Comparison of ENCODE assay signal across 24 cellular contexts in genomic region chr20:56983813-56984212, GRCh38.
DNase-seq lines count a peak whose midpoint lies in the region; ATAC-seq, FAIRE-seq and TF ChIP-seq lines count a peak whose summit lies in the region.
"Had no signal": no experiment of that assay in that cellular context is flagged by ENCODE, and none has a peak within 500 bp of the region (broad histone marks: within the 10 kb centered on the region; RNA-seq: fewer than 3 reads in every experiment).

No MANE protein-coding gene starts in this region.

- no peak overlapping the region for H3K14ac ChIP-seq in H9 (ENCODE audit: insufficient read depth, low read length)
- H3K14ac ChIP-seq in H1 (ENCODE audit: insufficient read length) = no peak overlapping the region

- no peak overlapping the region for H2BK120ac ChIP-seq in H9 (ENCODE audit: low read depth, low read length, poor library complexity, severe bottlenecking)
- H2BK120ac ChIP-seq in H1 (replicated peaks; ENCODE audit: low read depth, low read length) = no peak overlapping the region

- DNase-seq in H9 (no peak), OCI-LY7 (ENCODE audit: low spot score) (no peak), H1 (ENCODE audit: low read depth in 1 of 2, low spot score in 2 of 2) (no peak), urothelium cell line (ENCODE audit: low spot score) (no peak), hypothalamus (lab: John Stamatoyannopoulos, UW) (no peak), left ventricle myocardium inferior (no peak)
- DNase-seq in naive thymus-derived CD4-positive, alpha-beta T cell = no peak
- DNase-seq: BE2C; C1 segment of cervical spinal cord; CD4-positive, CD25-positive, alpha-beta regulatory T cell; CD8-positive, alpha-beta memory T cell; COR-L47; DMS 273 treated with DMSO at 0.1 percent for 48 hours; DMS53; DND-41; EL; GM23248; HFFc6; IMR-90 had no signal

- no peak overlapping the region for H4K5ac ChIP-seq in H9 (ENCODE audit: insufficient read length, low read depth, low read length)
- no peak overlapping the region for H4K5ac ChIP-seq in H1 (ENCODE audit: insufficient read length, low read depth, low read length)

- no peak overlapping the region for H2BK12ac ChIP-seq in H9 (ENCODE audit: insufficient read length, low read depth, low read length)
- no peak overlapping the region for H2BK12ac ChIP-seq in H1 (ENCODE audit: low read depth, low read length)

- no peak for TF ChIP-seq EP300 in H1 (IDR thresholded peaks at IDR 0.05; ENCODE audit: borderline replicate concordance in 1 of 2, low read depth in 2 of 2, low read length in 2 of 2)

- TF ChIP-seq RAD21 in H1 (IDR thresholded peaks at IDR 0.05 in 1 of 2, conservative IDR thresholded peaks at IDR 0.05 in 1 of 2; ENCODE audit: low read depth in 2 of 2, low read length in 2 of 2) = peak; percentile 53 to 65

- H2BK20ac ChIP-seq in H9 (ENCODE audit: low read depth, low read length, poor library complexity, severe bottlenecking) = no peak overlapping the region
- no peak overlapping the region for H2BK20ac ChIP-seq in H1 (ENCODE audit: low read length)

- H3K79me2 ChIP-seq in H9 (ENCODE audit: insufficient read depth, low read length) (no peaks in the 10 kb centered on the region), OCI-LY7 (ENCODE audit: insufficient read depth, low read depth, low read length) (no peaks in the 10 kb centered on the region), H1 (ENCODE audit: control insufficient read depth in 1 of 2, insufficient read depth in 2 of 2, low read length in 2 of 2) (no peaks in the 10 kb centered on the region)

- H3K27me3 Mint-ChIP-seq in H9 (ENCODE audit: low read depth) = peaks cover 22% of the 10 kb centered on the region
- H3K27me3 Mint-ChIP-seq in naive thymus-derived CD4-positive, alpha-beta T cell = peaks cover 0 to 18% (median 17%) of the 10 kb centered on the region in 5 donors

- no peak overlapping the region for H3K27ac Mint-ChIP-seq in H9
- H3K27ac Mint-ChIP-seq in naive thymus-derived CD4-positive, alpha-beta T cell = no peak overlapping the region
- H3K27ac Mint-ChIP-seq: CD4-positive, CD25-positive, alpha-beta regulatory T cell; CD8-positive, alpha-beta memory T cell; HFFc6 had no signal

- FAIRE-seq in H1 (lab: Jason Lieb, UNC) (no peak), urothelium cell line (lab: Jason Lieb, UNC) (peak; percentile 82)
- FAIRE-seq: GM12891, GM19239, H54, K562 had no signal

- H3K9me2 ChIP-seq in OCI-LY7 (ENCODE audit: insufficient read depth, low read length) = no peaks in the 10 kb centered on the region

- H3K23me2 ChIP-seq in H9 (ENCODE audit: insufficient read length, low read depth, low read length, poor library complexity, severe bottlenecking) (no peaks in the 10 kb centered on the region), H1 (ENCODE audit: low read depth, low read length) (no peaks in the 10 kb centered on the region)

- H3K36me3 ChIP-seq in OCI-LY7 (ENCODE audit: insufficient read depth, low read length) = no peaks in the 10 kb centered on the region
- no peaks in the 10 kb centered on the region for H3K36me3 ChIP-seq in H1 (ENCODE audit: control insufficient read depth in 2 of 4, insufficient read depth in 4 of 4, low read length in 3 of 4)
- H3K36me3 ChIP-seq in left ventricle myocardium inferior = no peaks in the 10 kb centered on the region
- H3K36me3 ChIP-seq in naive thymus-derived CD4-positive, alpha-beta T cell (ENCODE audit: control insufficient read depth in 2 of 3, insufficient read depth in 3 of 3, low read length in 3 of 3) = no peaks in the 10 kb centered on the region
- H3K36me3 ChIP-seq: BE2C had no signal

- no peak overlapping the region for H2BK15ac ChIP-seq in H9 (ENCODE audit: low read depth, low read length)
- H2BK15ac ChIP-seq in H1 (ENCODE audit: low read length) = no peak overlapping the region

- H3K4ac ChIP-seq in H9 (ENCODE audit: low read depth, low read length) (no peak overlapping the region), H1 (replicated peaks; ENCODE audit: insufficient read length, low read depth, low read length) (no peak overlapping the region)

- no peak overlapping the region for H3T11ph ChIP-seq in H9 (ENCODE audit: low read length)

- no peak for TF ChIP-seq POLR2A in H1 (IDR thresholded peaks at IDR 0.05; ENCODE audit: control extremely low read depth in 1 of 2, low read depth in 2 of 2, low read length in 2 of 2)

- no peak for ATAC-seq in naive thymus-derived CD4-positive, alpha-beta T cell
- ATAC-seq: HCT116, K562 had no signal

- H4K20me1 ChIP-seq in H9 (ENCODE audit: control insufficient read depth, insufficient read depth, insufficient read length) (no peaks in the 10 kb centered on the region), OCI-LY7 (ENCODE audit: insufficient read depth, low read length) (no peaks in the 10 kb centered on the region), H1 (replicated peaks in 1 of 2; ENCODE audit: control insufficient read depth in 1 of 2, insufficient read depth in 2 of 2, low read length in 2 of 2) (no peaks in the 10 kb centered on the region)

- H3K56ac ChIP-seq in H9 (ENCODE audit: insufficient read length, low read depth, low read length) = no peak overlapping the region
- H3K56ac ChIP-seq in H1 (replicated peaks; ENCODE audit: insufficient read length, low read depth, low read length) = no peak overlapping the region

- peaks cover 4 to 7% of the 10 kb centered on the region in 2 experiments for H3K4me1 Mint-ChIP-seq in H9
- peaks cover 0 to 4% (median 0%) of the 10 kb centered on the region in 7 donors for H3K4me1 Mint-ChIP-seq in naive thymus-derived CD4-positive, alpha-beta T cell
- H3K4me1 Mint-ChIP-seq: CD4-positive, CD25-positive, alpha-beta regulatory T cell; CD8-positive, alpha-beta memory T cell had no signal

- H3K4me2 ChIP-seq in H9 (ENCODE audit: insufficient read depth, insufficient read length, low read length) (no peak overlapping the region), OCI-LY7 (ENCODE audit: low read length) (no peak overlapping the region), H1 (ENCODE audit: insufficient read depth in 1 of 2, low read depth in 2 of 2, low read length in 2 of 2) (no peak overlapping the region)

- H2AFZ ChIP-seq in H9 (ENCODE audit: low read length) = no peak overlapping the region
- H2AFZ ChIP-seq in OCI-LY7 (ENCODE audit: low read length) = no peak overlapping the region
- no peak overlapping the region for H2AFZ ChIP-seq in H1 (ENCODE audit: low read length)
- H2AFZ ChIP-seq: GM23248 had no signal

- peaks cover 0 to 4% (median 0%) of the 10 kb centered on the region in 3 experiments; a peak in 2 of 7 replicates for H3K36me3 Mint-ChIP-seq in H9 (ENCODE audit: insufficient read depth in 1 of 3, low read depth in 3 of 3)
- no peaks in the 10 kb centered on the region for H3K36me3 Mint-ChIP-seq in naive thymus-derived CD4-positive, alpha-beta T cell
- H3K36me3 Mint-ChIP-seq: CD4-positive, CD25-positive, alpha-beta regulatory T cell; CD8-positive, alpha-beta memory T cell had no signal

- H3K9me3 Mint-ChIP-seq in H9 = peaks cover 8 to 17% of the 10 kb centered on the region in 2 experiments
- H3K9me3 Mint-ChIP-seq in naive thymus-derived CD4-positive, alpha-beta T cell = peaks cover 0 to 44% (median 11%) of the 10 kb centered on the region in 11 donors

- H4K91ac ChIP-seq in H9 (ENCODE audit: insufficient read length, low read depth, low read length) = no peak overlapping the region
- H4K91ac ChIP-seq in H1 (replicated peaks; ENCODE audit: insufficient read length, low read length) = no peak overlapping the region

- no peak overlapping the region for H4K8ac ChIP-seq in H9 (replicated peaks; ENCODE audit: insufficient read length, low read depth, low read length)
- no peak overlapping the region for H4K8ac ChIP-seq in H1 (ENCODE audit: extremely low read depth, insufficient read depth, low read length)

- H3K4me1 ChIP-seq in H9 (ENCODE audit: insufficient read depth, low read length) (no peaks in the 10 kb centered on the region), OCI-LY7 (ENCODE audit: insufficient read depth, low read length, poor library complexity, severe bottlenecking) (no peaks in the 10 kb centered on the region), H1 (replicated peaks in 1 of 4; ENCODE audit: control insufficient read depth in 3 of 4, insufficient read depth in 4 of 4, low read length in 3 of 4) (peaks cover 0 to 4% (median 0%) of the 10 kb centered on the region in 4 experiments; a peak in 1 of 7 replicates), left ventricle myocardium inferior (no peaks in the 10 kb centered on the region)
- no peaks in the 10 kb centered on the region for H3K4me1 ChIP-seq in naive thymus-derived CD4-positive, alpha-beta T cell (ENCODE audit: control insufficient read depth in 2 of 2, insufficient read depth in 2 of 2, low read length in 2 of 2)
- H3K4me1 ChIP-seq: BE2C had no signal

- H3K4me3 ChIP-seq in OCI-LY7 (ENCODE audit: low read depth, low read length, poor library complexity, severe bottlenecking) (no peak overlapping the region), H1 (ENCODE audit: extremely low read depth in 1 of 4, insufficient read depth in 2 of 4, low read depth in 3 of 4, low read length in 4 of 4) (no peak overlapping the region), left ventricle myocardium inferior (no peak overlapping the region)
- no peak overlapping the region for H3K4me3 ChIP-seq in naive thymus-derived CD4-positive, alpha-beta T cell (ENCODE audit: low read length)
- H3K4me3 ChIP-seq: GM23248, K562 had no signal

- H3K27me3 ChIP-seq in H9 (ENCODE audit: insufficient read depth, low read length) = no peaks in the 10 kb centered on the region
- H3K27me3 ChIP-seq in H1 (replicated peaks in 1 of 4; ENCODE audit: control insufficient read depth in 3 of 4, extremely low read depth in 1 of 4, insufficient read depth in 3 of 4, low read length in 3 of 4) = no peaks in the 10 kb centered on the region; a peak in 1 of 7 replicates
- H3K27me3 ChIP-seq in left ventricle myocardium inferior (ENCODE audit: low read depth) = peaks cover 57% of the 10 kb centered on the region
- H3K27me3 ChIP-seq in naive thymus-derived CD4-positive, alpha-beta T cell (ENCODE audit: control insufficient read depth in 2 of 2, insufficient read depth in 2 of 2, low read length in 2 of 2) = peaks cover 0 to 3% of the 10 kb centered on the region in 2 donors

- H2BK5ac ChIP-seq in H9 (ENCODE audit: insufficient read length, low read length) = no peak overlapping the region
- H2BK5ac ChIP-seq in H1 (ENCODE audit: low read depth, low read length) = no peak overlapping the region

- no peak overlapping the region for H3K4me3 Mint-ChIP-seq in H9
- H3K4me3 Mint-ChIP-seq in naive thymus-derived CD4-positive, alpha-beta T cell = no peak overlapping the region
- H3K4me3 Mint-ChIP-seq: CD4-positive, CD25-positive, alpha-beta regulatory T cell; CD8-positive, alpha-beta memory T cell; HFFc6 had no signal

- H3K79me1 ChIP-seq in H9 (ENCODE audit: insufficient read depth, low read depth, low read length, poor library complexity, severe bottlenecking) (no peaks in the 10 kb centered on the region), H1 (ENCODE audit: low read depth, low read length) (no peaks in the 10 kb centered on the region)

- POLR2A ChIA-PET in OCI-LY7 (lab: Charles Lee) (no interaction called here), H1 (lab: Charles Lee; ENCODE audit: partially characterized antibody) (no interaction called here)
- POLR2A ChIA-PET in naive thymus-derived CD4-positive, alpha-beta T cell (lab: Charles Lee) = no interaction called here

- H3K27ac ChIP-seq in H9 (ENCODE audit: insufficient read length, low read depth, low read length) (no peak overlapping the region), OCI-LY7 (ENCODE audit: low read depth, low read length, poor library complexity, severe bottlenecking) (no peak overlapping the region), H1 (ENCODE audit: low read depth, low read length) (no peak overlapping the region), left ventricle myocardium inferior (replicated peaks) (no peak overlapping the region)
- H3K27ac ChIP-seq in naive thymus-derived CD4-positive, alpha-beta T cell (ENCODE audit: low read depth, low read length) = no peak overlapping the region
- H3K27ac ChIP-seq: GM23248 had no signal

- H3K23ac ChIP-seq in H9 (ENCODE audit: insufficient read length, low read depth, low read length) (no peak overlapping the region), H1 (ENCODE audit: insufficient read length) (no peak overlapping the region)

- H2AK5ac ChIP-seq in H9 (ENCODE audit: insufficient read length, low read length) = no peak overlapping the region
- no peak overlapping the region for H2AK5ac ChIP-seq in H1 (ENCODE audit: low read depth, low read length)

- intact Hi-C loops in OCI-LY7 (cut with micrococcal nuclease; ENCODE audit: unreplicated experiment) = no loop called here
- intact Hi-C loops in left ventricle myocardium inferior (cut with micrococcal nuclease) = no loop called here
- intact Hi-C loops in naive thymus-derived CD4-positive, alpha-beta T cell (cut with micrococcal nuclease) = no loop called here

- TF ChIP-seq CTCF in H9 (conservative IDR thresholded peaks at IDR 0.05) (peak; percentile 30; the same call in 2 of the 3 replicates), OCI-LY7 (conservative IDR thresholded peaks at IDR 0.05; ENCODE audit: low read length) (0 out of 2 replicates have a peak, but pooled peaks have one; percentile 18), H1 (IDR thresholded peaks at IDR 0.05; ENCODE audit: control extremely low read depth in 1 of 3, insufficient read depth in 1 of 3, low read depth in 1 of 3, low read length in 3 of 3) (peak in 2 of 3 experiments; percentile 9 to 39; a peak in 1 of 4 replicates), left ventricle myocardium inferior (IDR thresholded peaks at IDR 0.05; ENCODE audit: borderline replicate concordance) (no peak)

- H3K9ac ChIP-seq in H9 (ENCODE audit: extremely low read depth, insufficient read length, low read length) = no peak overlapping the region
- H3K9ac ChIP-seq in H1 (replicated peaks in 1 of 4; ENCODE audit: extremely low read depth in 1 of 4, low read depth in 3 of 4, low read length in 3 of 4) = no peak overlapping the region
- H3K9ac ChIP-seq: GM23248 had no signal

- BruUV-seq in OCI-LY7 (replicated peaks; lab: Mats Ljungman, UMichigan) = no TSS peak

- CTCF ChIA-PET in OCI-LY7 (lab: Charles Lee; ENCODE audit: unreplicated experiment) = no interaction called here
- CTCF ChIA-PET in H1 (lab: Charles Lee; ENCODE audit: partially characterized antibody) = interaction anchor here (0.6 to 9.0 kb wide), 8 partner anchors 10 to 433 kb away, joined by 3 to 74 read pairs (median 4); no protein-coding TSS in a partner anchor
- CTCF ChIA-PET in naive thymus-derived CD4-positive, alpha-beta T cell (lab: Charles Lee) = no interaction called here

- H3K18ac ChIP-seq in H9 (ENCODE audit: insufficient read length, low read depth, low read length) = no peak overlapping the region
- H3K18ac ChIP-seq in H1 (ENCODE audit: extremely low read depth, low read length) = no peak overlapping the region

- no peaks in the 10 kb centered on the region for H3K9me3 ChIP-seq in H9 (ENCODE audit: control insufficient read depth, low read depth, low read length)
- peaks cover 4% of the 10 kb centered on the region for H3K9me3 ChIP-seq in OCI-LY7 (ENCODE audit: low read length)
- H3K9me3 ChIP-seq in H1 (ENCODE audit: insufficient read depth in 2 of 2, low read depth in 1 of 2, low read length in 1 of 2) = peaks cover 0 to 4% of the 10 kb centered on the region in 2 experiments; a peak in 2 of 4 replicates
- H3K9me3 ChIP-seq in left ventricle myocardium inferior (replicated peaks) = peaks cover 42% of the 10 kb centered on the region
- peaks cover 0 to 13% (median 5%) of the 10 kb centered on the region in 3 experiments for H3K9me3 ChIP-seq in naive thymus-derived CD4-positive, alpha-beta T cell (ENCODE audit: control insufficient read depth in 2 of 3, low read length in 3 of 3)
- H3K9me3 ChIP-seq: BE2C had no signal
